ENCODE assay signal across 1 cellular context in genomic region chr14:92121670-92122350, GRCh38.
TF ChIP-seq lines count a peak whose summit lies in the region.

Gene CPSF2 (plus strand): TSS chr14:92121969. CDS start chr14:92130985, 9,016 bp downstream.
Gene NDUFB1 (minus strand): TSS chr14:92121706. CDS start chr14:92117637, 4,069 bp downstream.

TF ChIP-seq in K562, 482 proteins besides CTCF, POLR2A, EP300 and RAD21 (continued from another document):
- peak; percentile 9; the same call in 1 of the 2 replicates for TF ChIP-seq AFF4 (CRISPR knock-in tag; IDR thresholded peaks at IDR 0.05)
- no peak for TF ChIP-seq ZNF507 (tag; conservative IDR thresholded peaks at IDR 0.05)
- no peak for TF ChIP-seq CEBPZ (IDR thresholded peaks at IDR 0.05; ENCODE audit: borderline replicate concordance, low read depth, low read length)
- TF ChIP-seq SP1 (CRISPR knock-in tag; IDR thresholded peaks at IDR 0.05): 0 out of 2 replicates have a peak, but pooled peaks have one; percentile 14
- no peak for TF ChIP-seq HNRNPK (IDR thresholded peaks at IDR 0.05; ENCODE audit: low read depth, low read length, poor library complexity, severe bottlenecking)
- TF ChIP-seq ASH1L (IDR thresholded peaks at IDR 0.05; ENCODE audit: borderline replicate concordance, low read depth, partially characterized antibody): peak; percentile 86
- no peak for TF ChIP-seq HSF4 (CRISPR knock-in tag; IDR thresholded peaks at IDR 0.05; ENCODE audit: borderline replicate concordance)
- TF ChIP-seq RNF2 (IDR thresholded peaks at IDR 0.05): no peak; the same call in 1 of the 2 replicates
- peak; percentile 41; the same call in 1 of the 2 replicates for TF ChIP-seq PKNOX1 (IDR thresholded peaks at IDR 0.05)
